ENCODE assay signal across 1 cellular context in genomic region chr7:127938588-127938987, GRCh38.
TF ChIP-seq lines count a peak whose summit lies in the region.

No MANE protein-coding gene starts in this region.

TF ChIP-seq in GM12878, 131 proteins besides CTCF, POLR2A, EP300 and RAD21 (continued from another document):
- no peak for TF ChIP-seq ZBTB11 (CRISPR knock-in tag; IDR thresholded peaks at IDR 0.05)
